In the genomic region with DNA sequence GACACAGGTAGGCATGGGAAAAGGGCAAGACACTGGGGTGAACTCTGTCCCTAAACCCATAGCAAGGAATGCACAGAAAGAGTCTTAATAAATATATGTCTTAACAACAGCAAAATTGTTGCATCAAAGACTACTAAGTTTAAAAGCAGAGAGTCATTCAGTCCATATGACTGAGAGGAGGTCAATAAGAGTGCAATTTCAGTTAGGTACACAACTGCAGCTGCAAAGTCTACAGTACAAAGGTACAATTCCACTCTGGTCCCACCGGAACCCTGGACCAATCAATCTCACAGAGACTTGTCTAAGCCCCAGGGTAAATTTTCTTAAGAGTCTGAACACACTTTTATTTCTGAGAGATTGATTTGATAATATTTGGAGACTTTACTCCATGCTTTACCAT, we compare ENCODE assay signal across 1 cellular context.
TF ChIP-seq lines count a peak whose summit lies in the region.

No MANE protein-coding gene starts in this region.

TF ChIP-seq in HepG2, 621 proteins besides CTCF, POLR2A, EP300 and RAD21 (continued from another document and continues in another):
- TF ChIP-seq ZNF431 (CRISPR knock-in tag; IDR thresholded peaks at IDR 0.05; ENCODE audit: borderline replicate concordance, low read depth) (no peak), FOXC1 (CRISPR knock-in tag; IDR thresholded peaks at IDR 0.05; ENCODE audit: borderline replicate concordance) (no peak), MAZ (IDR thresholded peaks at IDR 0.05; ENCODE audit: borderline replicate concordance, low read depth, low read length) (no peak), MAZ (CRISPR knock-in tag; IDR thresholded peaks at IDR 0.05; ENCODE audit: low read depth) (no peak), ZBTB38 (CRISPR knock-in tag; IDR thresholded peaks at IDR 0.05) (no peak), RBM22 (optimal IDR thresholded peaks at IDR 0.05; ENCODE audit: low read length) (no peak), PRMT3 (CRISPR knock-in tag; IDR thresholded peaks at IDR 0.05; ENCODE audit: borderline replicate concordance, low read depth) (no peak), HOXA9 (CRISPR knock-in tag; IDR thresholded peaks at IDR 0.05; ENCODE audit: borderline replicate concordance) (no peak), ZFP62 (CRISPR knock-in tag; IDR thresholded peaks at IDR 0.05) (no peak), ZNF34 (CRISPR knock-in tag; IDR thresholded peaks at IDR 0.05; ENCODE audit: borderline replicate concordance) (no peak), ZNF570 (CRISPR knock-in tag; IDR thresholded peaks at IDR 0.05; ENCODE audit: borderline replicate concordance) (no peak), HOXD1 (CRISPR knock-in tag; IDR thresholded peaks at IDR 0.05) (peak; percentile 97), ZNF317 (CRISPR knock-in tag; IDR thresholded peaks at IDR 0.05) (no peak), ZNF343 (CRISPR knock-in tag; IDR thresholded peaks at IDR 0.05) (no peak), ZNF383 (CRISPR knock-in tag; IDR thresholded peaks at IDR 0.05; ENCODE audit: borderline replicate concordance) (no peak), ZNF737 (CRISPR knock-in tag; IDR thresholded peaks at IDR 0.05; ENCODE audit: borderline replicate concordance) (no peak), PAF1 (CRISPR knock-in tag; IDR thresholded peaks at IDR 0.05) (no peak), ZNF136 (CRISPR knock-in tag; IDR thresholded peaks at IDR 0.05; ENCODE audit: low read depth) (no peak), ZSCAN12 (CRISPR knock-in tag; IDR thresholded peaks at IDR 0.05) (no peak), MAFF (IDR thresholded peaks at IDR 0.05; ENCODE audit: low read depth, low read length) (no peak), RARA (CRISPR knock-in tag; IDR thresholded peaks at IDR 0.05) (peak; percentile 99), PPARG (CRISPR knock-in tag; conservative IDR thresholded peaks at IDR 0.05) (no peak; the same call in 1 of the 2 replicates), ZNF674 (CRISPR knock-in tag; IDR thresholded peaks at IDR 0.05; ENCODE audit: low read depth) (no peak), REL (CRISPR knock-in tag; conservative IDR thresholded peaks at IDR 0.05) (no peak), RXRB (CRISPR knock-in tag; IDR thresholded peaks at IDR 0.05; ENCODE audit: borderline replicate concordance) (peak; percentile 93), ZNF337 (CRISPR knock-in tag; IDR thresholded peaks at IDR 0.05; ENCODE audit: borderline replicate concordance, low read depth) (no peak), SYNCRIP (IDR thresholded peaks at IDR 0.05; ENCODE audit: insufficient read depth, low read depth, low read length) (no peak), PTBP1 (IDR thresholded peaks at IDR 0.05; ENCODE audit: low read depth, low read length, poor library complexity, severe bottlenecking) (no peak), CAMTA2 (CRISPR knock-in tag; IDR thresholded peaks at IDR 0.05; ENCODE audit: borderline replicate concordance) (no peak), ZNF652 (CRISPR knock-in tag; IDR thresholded peaks at IDR 0.05; ENCODE audit: borderline replicate concordance, low read depth) (peak; percentile 64; the same call in 1 of the 2 replicates), SKI (IDR thresholded peaks at IDR 0.05; ENCODE audit: partially characterized antibody) (peak; percentile 62)
- TF ChIP-seq, protein P1, sequence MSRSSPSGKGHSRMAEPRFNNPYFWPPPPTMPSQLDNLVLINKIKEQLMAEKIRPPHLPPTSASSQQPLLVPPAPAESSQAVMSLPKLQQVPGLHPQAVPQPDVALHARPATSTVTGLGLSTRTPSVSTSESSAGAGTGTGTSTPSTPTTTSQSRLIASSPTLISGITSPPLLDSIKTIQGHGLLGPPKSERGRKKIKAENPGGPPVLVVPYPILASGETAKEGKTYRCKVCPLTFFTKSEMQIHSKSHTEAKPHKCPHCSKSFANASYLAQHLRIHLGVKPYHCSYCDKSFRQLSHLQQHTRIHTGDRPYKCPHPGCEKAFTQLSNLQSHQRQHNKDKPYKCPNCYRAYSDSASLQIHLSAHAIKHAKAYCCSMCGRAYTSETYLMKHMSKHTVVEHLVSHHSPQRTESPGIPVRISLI (CRISPR knock-in tag; IDR thresholded peaks at IDR 0.05; ENCODE audit: borderline replicate concordance) = peak; percentile 43; the same call in 1 of the 2 replicates
- TF ChIP-seq, protein P2, sequence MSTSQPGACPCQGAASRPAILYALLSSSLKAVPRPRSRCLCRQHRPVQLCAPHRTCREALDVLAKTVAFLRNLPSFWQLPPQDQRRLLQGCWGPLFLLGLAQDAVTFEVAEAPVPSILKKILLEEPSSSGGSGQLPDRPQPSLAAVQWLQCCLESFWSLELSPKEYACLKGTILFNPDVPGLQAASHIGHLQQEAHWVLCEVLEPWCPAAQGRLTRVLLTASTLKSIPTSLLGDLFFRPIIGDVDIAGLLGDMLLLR (CRISPR knock-in tag; IDR thresholded peaks at IDR 0.05) = no peak
- TF ChIP-seq, protein P3, sequence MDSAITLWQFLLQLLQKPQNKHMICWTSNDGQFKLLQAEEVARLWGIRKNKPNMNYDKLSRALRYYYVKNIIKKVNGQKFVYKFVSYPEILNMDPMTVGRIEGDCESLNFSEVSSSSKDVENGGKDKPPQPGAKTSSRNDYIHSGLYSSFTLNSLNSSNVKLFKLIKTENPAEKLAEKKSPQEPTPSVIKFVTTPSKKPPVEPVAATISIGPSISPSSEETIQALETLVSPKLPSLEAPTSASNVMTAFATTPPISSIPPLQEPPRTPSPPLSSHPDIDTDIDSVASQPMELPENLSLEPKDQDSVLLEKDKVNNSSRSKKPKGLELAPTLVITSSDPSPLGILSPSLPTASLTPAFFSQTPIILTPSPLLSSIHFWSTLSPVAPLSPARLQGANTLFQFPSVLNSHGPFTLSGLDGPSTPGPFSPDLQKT (CRISPR knock-in tag; IDR thresholded peaks at IDR 0.05; ENCODE audit: borderline replicate concordance) = no peak
- TF ChIP-seq, protein P4, sequence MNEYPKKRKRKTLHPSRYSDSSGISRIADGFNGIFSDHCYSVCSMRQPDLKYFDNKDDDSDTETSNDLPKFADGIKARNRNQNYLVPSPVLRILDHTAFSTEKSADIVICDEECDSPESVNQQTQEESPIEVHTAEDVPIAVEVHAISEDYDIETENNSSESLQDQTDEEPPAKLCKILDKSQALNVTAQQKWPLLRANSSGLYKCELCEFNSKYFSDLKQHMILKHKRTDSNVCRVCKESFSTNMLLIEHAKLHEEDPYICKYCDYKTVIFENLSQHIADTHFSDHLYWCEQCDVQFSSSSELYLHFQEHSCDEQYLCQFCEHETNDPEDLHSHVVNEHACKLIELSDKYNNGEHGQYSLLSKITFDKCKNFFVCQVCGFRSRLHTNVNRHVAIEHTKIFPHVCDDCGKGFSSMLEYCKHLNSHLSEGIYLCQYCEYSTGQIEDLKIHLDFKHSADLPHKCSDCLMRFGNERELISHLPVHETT (CRISPR knock-in tag; conservative IDR thresholded peaks at IDR 0.05) = no peak
- TF ChIP-seq, protein P5, sequence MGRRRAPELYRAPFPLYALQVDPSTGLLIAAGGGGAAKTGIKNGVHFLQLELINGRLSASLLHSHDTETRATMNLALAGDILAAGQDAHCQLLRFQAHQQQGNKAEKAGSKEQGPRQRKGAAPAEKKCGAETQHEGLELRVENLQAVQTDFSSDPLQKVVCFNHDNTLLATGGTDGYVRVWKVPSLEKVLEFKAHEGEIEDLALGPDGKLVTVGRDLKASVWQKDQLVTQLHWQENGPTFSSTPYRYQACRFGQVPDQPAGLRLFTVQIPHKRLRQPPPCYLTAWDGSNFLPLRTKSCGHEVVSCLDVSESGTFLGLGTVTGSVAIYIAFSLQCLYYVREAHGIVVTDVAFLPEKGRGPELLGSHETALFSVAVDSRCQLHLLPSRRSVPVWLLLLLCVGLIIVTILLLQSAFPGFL (CRISPR knock-in tag; IDR thresholded peaks at IDR 0.05) = no peak
- TF ChIP-seq, protein P6, sequence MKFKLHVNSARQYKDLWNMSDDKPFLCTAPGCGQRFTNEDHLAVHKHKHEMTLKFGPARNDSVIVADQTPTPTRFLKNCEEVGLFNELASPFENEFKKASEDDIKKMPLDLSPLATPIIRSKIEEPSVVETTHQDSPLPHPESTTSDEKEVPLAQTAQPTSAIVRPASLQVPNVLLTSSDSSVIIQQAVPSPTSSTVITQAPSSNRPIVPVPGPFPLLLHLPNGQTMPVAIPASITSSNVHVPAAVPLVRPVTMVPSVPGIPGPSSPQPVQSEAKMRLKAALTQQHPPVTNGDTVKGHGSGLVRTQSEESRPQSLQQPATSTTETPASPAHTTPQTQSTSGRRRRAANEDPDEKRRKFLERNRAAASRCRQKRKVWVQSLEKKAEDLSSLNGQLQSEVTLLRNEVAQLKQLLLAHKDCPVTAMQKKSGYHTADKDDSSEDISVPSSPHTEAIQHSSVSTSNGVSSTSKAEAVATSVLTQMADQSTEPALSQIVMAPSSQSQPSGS (CRISPR knock-in tag; IDR thresholded peaks at IDR 0.05) = peak; percentile 38; the same call in 1 of the 2 replicates
- TF ChIP-seq, protein P7, sequence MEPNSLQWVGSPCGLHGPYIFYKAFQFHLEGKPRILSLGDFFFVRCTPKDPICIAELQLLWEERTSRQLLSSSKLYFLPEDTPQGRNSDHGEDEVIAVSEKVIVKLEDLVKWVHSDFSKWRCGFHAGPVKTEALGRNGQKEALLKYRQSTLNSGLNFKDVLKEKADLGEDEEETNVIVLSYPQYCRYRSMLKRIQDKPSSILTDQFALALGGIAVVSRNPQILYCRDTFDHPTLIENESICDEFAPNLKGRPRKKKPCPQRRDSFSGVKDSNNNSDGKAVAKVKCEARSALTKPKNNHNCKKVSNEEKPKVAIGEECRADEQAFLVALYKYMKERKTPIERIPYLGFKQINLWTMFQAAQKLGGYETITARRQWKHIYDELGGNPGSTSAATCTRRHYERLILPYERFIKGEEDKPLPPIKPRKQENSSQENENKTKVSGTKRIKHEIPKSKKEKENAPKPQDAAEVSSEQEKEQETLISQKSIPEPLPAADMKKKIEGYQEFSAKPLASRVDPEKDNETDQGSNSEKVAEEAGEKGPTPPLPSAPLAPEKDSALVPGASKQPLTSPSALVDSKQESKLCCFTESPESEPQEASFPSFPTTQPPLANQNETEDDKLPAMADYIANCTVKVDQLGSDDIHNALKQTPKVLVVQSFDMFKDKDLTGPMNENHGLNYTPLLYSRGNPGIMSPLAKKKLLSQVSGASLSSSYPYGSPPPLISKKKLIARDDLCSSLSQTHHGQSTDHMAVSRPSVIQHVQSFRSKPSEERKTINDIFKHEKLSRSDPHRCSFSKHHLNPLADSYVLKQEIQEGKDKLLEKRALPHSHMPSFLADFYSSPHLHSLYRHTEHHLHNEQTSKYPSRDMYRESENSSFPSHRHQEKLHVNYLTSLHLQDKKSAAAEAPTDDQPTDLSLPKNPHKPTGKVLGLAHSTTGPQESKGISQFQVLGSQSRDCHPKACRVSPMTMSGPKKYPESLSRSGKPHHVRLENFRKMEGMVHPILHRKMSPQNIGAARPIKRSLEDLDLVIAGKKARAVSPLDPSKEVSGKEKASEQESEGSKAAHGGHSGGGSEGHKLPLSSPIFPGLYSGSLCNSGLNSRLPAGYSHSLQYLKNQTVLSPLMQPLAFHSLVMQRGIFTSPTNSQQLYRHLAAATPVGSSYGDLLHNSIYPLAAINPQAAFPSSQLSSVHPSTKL (CRISPR knock-in tag; IDR thresholded peaks at IDR 0.05) = peak; percentile 96
- TF ChIP-seq, protein P8, sequence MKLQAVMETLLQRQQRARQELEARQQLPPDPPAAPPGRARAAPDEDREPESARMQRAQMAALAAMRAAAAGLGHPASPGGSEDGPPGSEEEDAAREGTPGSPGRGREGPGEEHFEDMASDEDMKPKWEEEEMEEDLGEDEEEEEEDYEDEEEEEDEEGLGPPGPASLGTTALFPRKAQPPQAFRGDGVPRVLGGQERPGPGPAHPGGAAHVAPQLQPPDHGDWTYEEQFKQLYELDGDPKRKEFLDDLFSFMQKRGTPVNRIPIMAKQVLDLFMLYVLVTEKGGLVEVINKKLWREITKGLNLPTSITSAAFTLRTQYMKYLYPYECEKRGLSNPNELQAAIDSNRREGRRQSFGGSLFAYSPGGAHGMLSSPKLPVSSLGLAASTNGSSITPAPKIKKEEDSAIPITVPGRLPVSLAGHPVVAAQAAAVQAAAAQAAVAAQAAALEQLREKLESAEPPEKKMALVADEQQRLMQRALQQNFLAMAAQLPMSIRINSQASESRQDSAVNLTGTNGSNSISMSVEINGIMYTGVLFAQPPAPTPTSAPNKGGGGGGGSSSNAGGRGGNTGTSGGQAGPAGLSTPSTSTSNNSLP (IDR thresholded peaks at IDR 0.05; ENCODE audit: low read depth, low read length) = peak; percentile 86
- TF ChIP-seq, protein P9, sequence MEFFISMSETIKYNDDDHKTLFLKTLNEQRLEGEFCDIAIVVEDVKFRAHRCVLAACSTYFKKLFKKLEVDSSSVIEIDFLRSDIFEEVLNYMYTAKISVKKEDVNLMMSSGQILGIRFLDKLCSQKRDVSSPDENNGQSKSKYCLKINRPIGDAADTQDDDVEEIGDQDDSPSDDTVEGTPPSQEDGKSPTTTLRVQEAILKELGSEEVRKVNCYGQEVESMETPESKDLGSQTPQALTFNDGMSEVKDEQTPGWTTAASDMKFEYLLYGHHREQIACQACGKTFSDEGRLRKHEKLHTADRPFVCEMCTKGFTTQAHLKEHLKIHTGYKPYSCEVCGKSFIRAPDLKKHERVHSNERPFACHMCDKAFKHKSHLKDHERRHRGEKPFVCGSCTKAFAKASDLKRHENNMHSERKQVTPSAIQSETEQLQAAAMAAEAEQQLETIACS (CRISPR knock-in tag; IDR thresholded peaks at IDR 0.05) = no peak
- TF ChIP-seq, protein P10, sequence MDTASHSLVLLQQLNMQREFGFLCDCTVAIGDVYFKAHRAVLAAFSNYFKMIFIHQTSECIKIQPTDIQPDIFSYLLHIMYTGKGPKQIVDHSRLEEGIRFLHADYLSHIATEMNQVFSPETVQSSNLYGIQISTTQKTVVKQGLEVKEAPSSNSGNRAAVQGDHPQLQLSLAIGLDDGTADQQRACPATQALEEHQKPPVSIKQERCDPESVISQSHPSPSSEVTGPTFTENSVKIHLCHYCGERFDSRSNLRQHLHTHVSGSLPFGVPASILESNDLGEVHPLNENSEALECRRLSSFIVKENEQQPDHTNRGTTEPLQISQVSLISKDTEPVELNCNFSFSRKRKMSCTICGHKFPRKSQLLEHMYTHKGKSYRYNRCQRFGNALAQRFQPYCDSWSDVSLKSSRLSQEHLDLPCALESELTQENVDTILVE (CRISPR knock-in tag; IDR thresholded peaks at IDR 0.05) = peak; percentile 69; the same call in 1 of the 2 replicates
